1 cellular context compared by ENCODE assay signal in genomic region chrX:23773601-23774175, GRCh38.
TF ChIP-seq lines count a peak whose summit lies in the region.

No MANE protein-coding gene starts in this region.

TF ChIP-seq in GM12878, 131 proteins besides CTCF, POLR2A, EP300 and RAD21 (continued from another document):
- TF ChIP-seq RELB (IDR thresholded peaks at IDR 0.05; ENCODE audit: low read depth) = no peak
